Comparison of ENCODE assay signal across 23 cellular contexts in genomic region chr4:40458109-40458508, GRCh38.
DNase-seq lines count a peak whose midpoint lies in the region; ATAC-seq, FAIRE-seq and TF ChIP-seq lines count a peak whose summit lies in the region.
"Had no signal": no experiment of that assay in that cellular context is flagged by ENCODE, and none has a peak within 500 bp of the region (broad histone marks: within the 10 kb centered on the region; RNA-seq: fewer than 3 reads in every experiment).

No MANE protein-coding gene starts in this region.

- no peak for TF ChIP-seq RAD21 in GM12878 (IDR thresholded peaks at IDR 0.05; ENCODE audit: insufficient read depth, low read depth, low read length)

- DNase-seq in DMS53 treated with DMSO at 0.1 percent for 48 hours (lab: John Stamatoyannopoulos, UW; ENCODE audit: unreplicated experiment), result peak; percentile 35
- DNase-seq in GM12878 (ENCODE audit: low read depth, low spot score), result no peak
- DNase-seq in right lobe of liver, result no peak
- no peak for DNase-seq in psoas muscle
- no peak for DNase-seq in HT-29 (ENCODE audit: low spot score)
- no peak for DNase-seq in NCI-H82 treated with DMSO at 0.1 percent for 48 hours (lab: John Stamatoyannopoulos, UW; ENCODE audit: unreplicated experiment)
- DNase-seq: ACHN; activated CD4-positive, alpha-beta T cell treated with anti-CD3 and anti-CD28 coated beads, Interleukin-2, amount 10 ng/mL, durations not matched to agents 24 days and 14 days; activated CD8-positive, alpha-beta memory T cell treated with anti-CD3 and anti-CD28 coated beads, Interleukin-2, amount 50 U/mL, for 4 hours; activated effector memory CD4-positive, alpha-beta T cell treated with Interleukin-2 at 50 U/mL for 16 hours; erythroblast; gastrocnemius medialis; left cardiac atrium; NCI-H2029 treated with DMSO at 0.1 percent for 48 hours; nephron progenitor cell; Right ventricle myocardium superior had no signal

- SMC1A ChIA-PET in GM12878 (lab: Charles Lee; ENCODE audit: uncharacterized antibody, unreplicated experiment), result interaction anchor here (0.7 to 7.7 kb wide), 8 partner anchors 13 to 210 kb away, joined by 3 to 102 read pairs (median 4); no protein-coding TSS in a partner anchor

- ATAC-seq in GM21529 (IDR thresholded peaks at IDR 0.05; ENCODE audit: unreplicated experiment) (peak; percentile 35), GM12878 (peak; percentile 40), right lobe of liver (peak in 3 of 4 donors; percentile 3 to 55 (median 27)), psoas muscle (no peak), HG03457 (IDR thresholded peaks at IDR 0.05; ENCODE audit: unreplicated experiment) (no peak)
- ATAC-seq: gastrocnemius medialis, left cardiac atrium had no signal

- H3K27ac ChIP-seq in GM12878 (ENCODE audit: control insufficient read depth, insufficient read depth) (no peak overlapping the region), right lobe of liver (peak overlapping the region; percentile 32 to 91 (median 75)), psoas muscle (no peak overlapping the region)
- H3K27ac ChIP-seq: C4-2B, gastrocnemius medialis, HL-60, prostate gland, vagina had no signal

- no TSS peak for BruUV-seq in GM12878 (replicated peaks; lab: Mats Ljungman, UMichigan)

- WGBS in GM12878 (ENCODE audit: insufficient coverage, insufficient replicate concordance, low lambda C conversion rate, missing lambda C conversion rate), result 95% methylated on average over 1 of the region's 1 CpG
- 30% methylated on average over 1 of the region's 1 CpG for WGBS in right lobe of liver (ENCODE audit: insufficient coverage, low coverage, low lambda C conversion rate, missing lambda C conversion rate)
- 84 to 95% (median 88%) methylated on average over 1 of the region's 1 CpG for WGBS in psoas muscle, 3 donors

- peaks cover 3% of the 10 kb centered on the region in 2 experiments; a peak in 2 of 4 replicates for H3K36me3 ChIP-seq in GM12878 (ENCODE audit: control insufficient read depth in 2 of 2, insufficient read depth in 2 of 2, low read length in 1 of 2)
- peaks cover 0 to 4% (median 0%) of the 10 kb centered on the region in 4 donors for H3K36me3 ChIP-seq in right lobe of liver
- H3K36me3 ChIP-seq in psoas muscle (ENCODE audit: insufficient read depth in 1 of 2, low read depth in 1 of 2), result no peaks in the 10 kb centered on the region
- H3K36me3 ChIP-seq: gastrocnemius medialis, prostate gland, vagina had no signal

- in situ Hi-C loops in GM12878 (cut with MboI), result no loop called here

- no peak for FAIRE-seq in GM12878 (lab: Jason Lieb, UNC)
- FAIRE-seq: H54 had no signal

- no peak for TF ChIP-seq CTCF in GM12878 (IDR thresholded peaks at IDR 0.05 in 2 of 3, conservative IDR thresholded peaks at IDR 0.05 in 1 of 3; ENCODE audit: control insufficient read depth in 2 of 3, extremely low read depth in 1 of 3, insufficient read depth in 1 of 3, low read depth in 3 of 3, low read length in 3 of 3)
- TF ChIP-seq CTCF in right lobe of liver (IDR thresholded peaks at IDR 0.05), result no peak
- no peak for TF ChIP-seq CTCF in psoas muscle (IDR thresholded peaks at IDR 0.05)

- intact Hi-C loops in GM12878 (cut with micrococcal nuclease; ENCODE audit: unreplicated experiment) (no loop called here), right lobe of liver (cut with DNase I) (no loop called here), psoas muscle (cut with DNase I) (no loop called here)

- H2AFZ ChIP-seq in GM12878 (ENCODE audit: control insufficient read depth, low read depth, low read length), result no peak overlapping the region

- RAD21 ChIA-PET in GM12878 (lab: Charles Lee; ENCODE audit: unreplicated experiment), result interaction anchor here (0.6 to 2.8 kb wide), 9 partner anchors 15 to 1094 kb away, joined by 3 to 15 read pairs (median 4); no protein-coding TSS in a partner anchor

- TF ChIP-seq POLR2A in GM12878 (IDR thresholded peaks at IDR 0.05; ENCODE audit: low read depth, low read length), result no peak
- no peak for TF ChIP-seq POLR2A in right lobe of liver (IDR thresholded peaks at IDR 0.05)

- H3K4me3 ChIP-seq in GM12878 (no peak overlapping the region), right lobe of liver (no peak overlapping the region), psoas muscle (no peak overlapping the region)
- H3K4me3 ChIP-seq: gastrocnemius medialis, prostate gland, vagina had no signal

- no peaks in the 10 kb centered on the region for H4K20me1 ChIP-seq in GM12878 (ENCODE audit: control insufficient read depth, insufficient read depth)

- POLR2A ChIA-PET in GM12878 (lab: Charles Lee), result interaction anchor here (0.6 to 1.1 kb wide), 3 partner anchors 9 to 64 kb away, joined by 3 to 4 read pairs (median 3); no protein-coding TSS in a partner anchor

- no peak overlapping the region for H3K4me2 ChIP-seq in GM12878 (ENCODE audit: control insufficient read depth, insufficient read depth)

- H3K4me1 ChIP-seq in GM12878 (ENCODE audit: control insufficient read depth, insufficient read depth, low read length), result peaks cover 15% of the 10 kb centered on the region
- peaks cover 0 to 81% (median 27%) of the 10 kb centered on the region in 4 donors for H3K4me1 ChIP-seq in right lobe of liver
- no peaks in the 10 kb centered on the region for H3K4me1 ChIP-seq in psoas muscle
- H3K4me1 ChIP-seq: gastrocnemius medialis, prostate gland, vagina had no signal

- H3K27me3 ChIP-seq in GM12878 (replicated peaks in 1 of 2; ENCODE audit: control insufficient read depth in 2 of 2, insufficient read depth in 2 of 2, low read length in 1 of 2), result no peaks in the 10 kb centered on the region
- H3K27me3 ChIP-seq in right lobe of liver, result no peaks in the 10 kb centered on the region
- H3K27me3 ChIP-seq in psoas muscle (ENCODE audit: insufficient read depth in 3 of 3, low read length in 2 of 3), result no peaks in the 10 kb centered on the region
- H3K27me3 ChIP-seq: gastrocnemius medialis, vagina had no signal

- peaks cover 36% of the 10 kb centered on the region for H3K79me2 ChIP-seq in GM12878 (ENCODE audit: control insufficient read depth, insufficient read depth, low read length)

- CTCF ChIA-PET in GM12878 (lab: Yijun Ruan, JAX), result interaction anchor here (0.6 to 3.7 kb wide), 8 partner anchors 10 to 260 kb away, joined by 3 to 11 read pairs (median 4); no protein-coding TSS in a partner anchor

- TF ChIP-seq EP300 in GM12878 (IDR thresholded peaks at IDR 0.05; ENCODE audit: borderline replicate concordance in 1 of 2, control insufficient read depth in 1 of 2, low read depth in 2 of 2, low read length in 2 of 2), result no peak

- H3K9ac ChIP-seq in GM12878 (ENCODE audit: control insufficient read depth, insufficient read depth, low read length), result no peak overlapping the region

- H3K9me3 ChIP-seq in GM12878 (replicated peaks; ENCODE audit: control insufficient read depth, insufficient read depth, low read length), result no peaks in the 10 kb centered on the region
- H3K9me3 ChIP-seq in right lobe of liver, result no peaks in the 10 kb centered on the region
- no peaks in the 10 kb centered on the region for H3K9me3 ChIP-seq in psoas muscle
- H3K9me3 ChIP-seq: gastrocnemius medialis, prostate gland, vagina had no signal

TF ChIP-seq in GM12878, 131 proteins besides CTCF, POLR2A, EP300 and RAD21 (continues in another document):
- TF ChIP-seq ATF7 (IDR thresholded peaks at IDR 0.05; ENCODE audit: low read depth) (peak; percentile 82), SP1 (IDR thresholded peaks at IDR 0.05; ENCODE audit: low read depth, low read length) (no peak), POLR2AphosphoS2 (IDR thresholded peaks at IDR 0.05; ENCODE audit: low read depth, low read length) (no peak), ZNF384 (IDR thresholded peaks at IDR 0.05; ENCODE audit: borderline replicate concordance, low read depth, low read length) (peak; percentile 49; the same call in 1 of the 2 replicates), BRCA1 (IDR thresholded peaks at IDR 0.05; ENCODE audit: low read depth, low read length) (no peak), MTA2 (IDR thresholded peaks at IDR 0.05; ENCODE audit: low read depth) (peak; percentile 39), CHD2 (IDR thresholded peaks at IDR 0.05; ENCODE audit: borderline replicate concordance, low read depth, low read length) (no peak), SREBF1 (IDR thresholded peaks at IDR 0.05; ENCODE audit: low read length) (no peak), FOXM1 (IDR thresholded peaks at IDR 0.05; ENCODE audit: low read depth, low read length) (no peak), POU2F2 (IDR thresholded peaks at IDR 0.05; ENCODE audit: borderline replicate concordance, low read depth, low read length) (no peak), PAX5 (IDR thresholded peaks at IDR 0.05; ENCODE audit: borderline replicate concordance, low read depth, low read length) (no peak), BACH1 (IDR thresholded peaks at IDR 0.05; ENCODE audit: borderline replicate concordance) (no peak), KAT2A (conservative IDR thresholded peaks at IDR 0.05; ENCODE audit: control insufficient read depth, low read depth, low read length) (no peak)
- TF ChIP-seq, protein P1, sequence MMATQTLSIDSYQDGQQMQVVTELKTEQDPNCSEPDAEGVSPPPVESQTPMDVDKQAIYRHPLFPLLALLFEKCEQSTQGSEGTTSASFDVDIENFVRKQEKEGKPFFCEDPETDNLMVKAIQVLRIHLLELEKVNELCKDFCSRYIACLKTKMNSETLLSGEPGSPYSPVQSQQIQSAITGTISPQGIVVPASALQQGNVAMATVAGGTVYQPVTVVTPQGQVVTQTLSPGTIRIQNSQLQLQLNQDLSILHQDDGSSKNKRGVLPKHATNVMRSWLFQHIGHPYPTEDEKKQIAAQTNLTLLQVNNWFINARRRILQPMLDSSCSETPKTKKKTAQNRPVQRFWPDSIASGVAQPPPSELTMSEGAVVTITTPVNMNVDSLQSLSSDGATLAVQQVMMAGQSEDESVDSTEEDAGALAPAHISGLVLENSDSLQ (IDR thresholded peaks at IDR 0.05), result peak; percentile 57; the same call in 1 of the 2 replicates

Comparison
In these comparisons a context has a peak if more than half of its experiments do, and no peak if none do; other contexts are left out.
1. ATAC-seq: peak in GM21529 (single experiment), GM12878 (single experiment) and right lobe of liver (3 of 4); none in psoas muscle (0 of 4) and HG03457 (single experiment).
2. H3K27ac ChIP-seq: peak in right lobe of liver (3 of 3); none in GM12878 (single experiment) and psoas muscle (single experiment).